Comparison of ENCODE assay signal across 25 cellular contexts in the genomic region with DNA sequence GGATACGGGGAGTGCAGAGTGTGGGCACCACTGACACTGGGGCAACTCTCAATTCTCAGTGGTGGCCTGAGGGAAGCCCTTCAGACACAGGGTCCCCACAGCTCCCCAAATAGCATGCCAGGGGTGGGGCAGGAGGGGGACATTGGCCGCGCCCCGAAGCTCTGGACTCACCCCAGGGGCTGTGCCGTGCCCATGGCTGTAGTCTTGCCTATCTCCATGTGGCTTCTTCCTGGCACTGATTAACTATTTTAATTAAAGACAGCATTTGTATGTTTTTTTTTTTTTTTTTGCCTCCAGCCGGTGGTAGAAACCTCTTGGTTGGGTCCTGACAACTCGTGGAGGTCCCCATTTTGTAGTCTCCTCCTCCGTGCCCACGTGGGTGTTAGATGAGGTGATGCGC. TPM values are rescaled to one million over a fixed set of nuclear protein-coding genes. Genes with fewer than 3 reads are reported as not detected.
A peak's percentile ranks its signal among the peaks of the same experiment; 100 is the strongest.
DNase-seq lines count a peak whose midpoint lies in the region; ATAC-seq and TF ChIP-seq lines count a peak whose summit lies in the region.
"Had no signal": no experiment of that assay in that cellular context is flagged by ENCODE, and none has a peak within 500 bp of the region (broad histone marks: within the 10 kb centered on the region; RNA-seq: fewer than 3 reads in every experiment).

No MANE protein-coding gene starts in this region.

- TF ChIP-seq CTCF in AG10803 (conservative IDR thresholded peaks at IDR 0.05; ENCODE audit: low read length) (no peak), esophagus squamous epithelium (IDR thresholded peaks at IDR 0.05) (no peak), neutrophil (IDR thresholded peaks at IDR 0.05) (no peak)

- CTCF ChIA-PET in CD8-positive, alpha-beta memory T cell (lab: Charles Lee) = no interaction called here

- TF ChIP-seq POLR2A in esophagus squamous epithelium (IDR thresholded peaks at IDR 0.05) = no peak

- H3K36me3 ChIP-seq in CD8-positive, alpha-beta memory T cell (ENCODE audit: insufficient read depth, low read length) = peaks cover 4% of the 10 kb centered on the region
- H3K36me3 ChIP-seq in esophagus squamous epithelium (no peaks in the 10 kb centered on the region), neutrophil (no peaks in the 10 kb centered on the region)
- H3K36me3 ChIP-seq: brain microvascular endothelial cell, right lobe of liver had no signal

- H3K27me3 Mint-ChIP-seq in CD8-positive, alpha-beta memory T cell = no peaks in the 10 kb centered on the region
- H3K27me3 Mint-ChIP-seq: activated CD8-positive, alpha-beta T cell treated with anti-CD3 and anti-CD28 coated beads for 36 hours; T-cell had no signal

- DNase-seq in AG10803 (ENCODE audit: low read depth) (peak; percentile 46), esophagus squamous epithelium (lab: John Stamatoyannopoulos, UW) (no peak), SIG-M5 treated with dmso at 0.1 percent for 504 hours (lab: John Stamatoyannopoulos, UW; ENCODE audit: unreplicated experiment) (no peak), GM19238 (ENCODE audit: insufficient read length, low spot score) (no peak)
- no peak for DNase-seq in CD8-positive, alpha-beta memory T cell
- no peak for DNase-seq in stimulated activated CD4-positive, alpha-beta T cell treated with anti-CD3 and anti-CD28 coated beads, Interleukin-4, amount 100 ng/mL, for 1 hour
- DNase-seq: activated CD4-positive, CD25-positive, alpha-beta regulatory T cell treated with anti-CD3 and anti-CD28 coated beads, Interleukin-2, amount 50 U/mL, for 72 hours; activated CD8-positive, alpha-beta T cell treated with anti-CD3 and anti-CD28 coated beads for 36 hours; activated gamma-delta T cell treated with Interleukin-2 at 50 U/mL for 16 hours; activated T-cell treated with anti-CD3 and anti-CD28 coated beads for 4 hours; brain microvascular endothelial cell; C1 segment of cervical spinal cord; GM23248; HFFc6; midbrain; NCI-H446 treated with DMSO at 0.1 percent for 48 hours; NCI-H82; right lobe of liver; stimulated activated CD4-positive, alpha-beta T cell treated with anti-CD3 and anti-CD28 coated beads, Interleukin-12 subunit alpha, Interleukin-12 subunit beta, amount 100 ng/mL, for 4 hours; stimulated activated CD4-positive, alpha-beta T cell treated with anti-CD3 and anti-CD28 coated beads, Interleukin-4, amount 100 ng/mL, for 24 hours; stimulated activated naive CD4-positive, alpha-beta T cell; T-cell had no signal

- H3K27me3 ChIP-seq in CD8-positive, alpha-beta memory T cell (ENCODE audit: insufficient read depth, low read length, poor library complexity, severe bottlenecking) = no peaks in the 10 kb centered on the region
- H3K27me3 ChIP-seq in esophagus squamous epithelium (no peaks in the 10 kb centered on the region), neutrophil (no peaks in the 10 kb centered on the region)
- H3K27me3 ChIP-seq: brain microvascular endothelial cell, right lobe of liver had no signal

- intact Hi-C loops in esophagus squamous epithelium (cut with DNase I) = no loop called here

- H3K4me1 Mint-ChIP-seq in CD8-positive, alpha-beta memory T cell = peaks cover 76 to 99% (median 93%) of the 10 kb centered on the region in 3 donors

- H3K4me3 ChIP-seq in AG10803 (ENCODE audit: low read length) (no peak overlapping the region), esophagus squamous epithelium (no peak overlapping the region), neutrophil (ENCODE audit: low read depth in 1 of 2, low read length in 1 of 2) (no peak overlapping the region)
- H3K4me3 ChIP-seq in CD8-positive, alpha-beta memory T cell (ENCODE audit: low read length) = no peak overlapping the region
- H3K4me3 ChIP-seq: GM23248, right lobe of liver had no signal

- H3K9me3 Mint-ChIP-seq in CD8-positive, alpha-beta memory T cell = no peaks in the 10 kb centered on the region
- H3K9me3 Mint-ChIP-seq: activated CD8-positive, alpha-beta T cell treated with anti-CD3 and anti-CD28 coated beads for 36 hours; HFFc6; T-cell had no signal

- no peak overlapping the region for H3K4me3 Mint-ChIP-seq in CD8-positive, alpha-beta memory T cell
- H3K4me3 Mint-ChIP-seq: activated CD8-positive, alpha-beta T cell treated with anti-CD3 and anti-CD28 coated beads for 36 hours; HFFc6 had no signal

- no peaks in the 10 kb centered on the region for H3K9me3 ChIP-seq in CD8-positive, alpha-beta memory T cell (ENCODE audit: low read length)
- H3K9me3 ChIP-seq in esophagus squamous epithelium (no peaks in the 10 kb centered on the region), neutrophil (no peaks in the 10 kb centered on the region)
- H3K9me3 ChIP-seq: right lobe of liver had no signal

- WGBS in esophagus squamous epithelium, 2 donors = 53 to 83% methylated on average over 3 to 10 of the region's 10 CpGs

- no peak overlapping the region for H3K27ac ChIP-seq in CD8-positive, alpha-beta memory T cell (ENCODE audit: low read depth, low read length)
- H3K27ac ChIP-seq in esophagus squamous epithelium = peak overlapping the region in 3 of 4 donors; percentile 9 to 35 (median 11)
- H3K27ac ChIP-seq in neutrophil = peak overlapping the region; percentile 80
- H3K27ac ChIP-seq: brain microvascular endothelial cell, epithelial cell of prostate, GM23248, right lobe of liver had no signal

- H3K36me3 Mint-ChIP-seq in CD8-positive, alpha-beta memory T cell = peaks cover 0 to 34% (median 2%) of the 10 kb centered on the region in 3 donors

- H3K4me1 ChIP-seq in CD8-positive, alpha-beta memory T cell (ENCODE audit: insufficient read depth, low read length) = peaks cover 76% of the 10 kb centered on the region
- H3K4me1 ChIP-seq in esophagus squamous epithelium (peaks cover 15 to 76% (median 19%) of the 10 kb centered on the region in 3 donors), neutrophil (ENCODE audit: control insufficient read depth in 1 of 2, insufficient read depth in 1 of 2, low read depth in 1 of 2, low read length in 1 of 2) (peaks cover 13 to 20% of the 10 kb centered on the region in 2 experiments)

- peak overlapping the region in 7 of 8 donors; percentile 54 to 96 (median 74) for H3K27ac Mint-ChIP-seq in CD8-positive, alpha-beta memory T cell

- no peak for ATAC-seq in HG03571 (IDR thresholded peaks at IDR 0.05; ENCODE audit: unreplicated experiment)
- ATAC-seq: activated CD8-positive, alpha-beta T cell treated with anti-CD3 and anti-CD28 coated beads for 36 hours; right lobe of liver; T-cell had no signal

- POLR2A ChIA-PET in CD8-positive, alpha-beta memory T cell (lab: Charles Lee) = interaction anchor here (0.8 kb wide), 1 partner anchor 16 kb away, joined by 3 read pairs; no protein-coding TSS in a partner anchor

RNA-seq across cellular contexts. Expression of a gene that starts 23.3 kb away (rescaled TPM):
- total RNA-seq in CD8-positive, alpha-beta memory T cell = 100 to 1,000 TPM; 176 to 182 TPM
- 46.9 TPM for polyA plus RNA-seq in CD8-positive, alpha-beta memory T cell
- total RNA-seq in esophagus squamous epithelium = 10 to 100 TPM; 39.7 to 81.4 (median 41.6) TPM
